Comparison of ENCODE assay signal across 13 cellular contexts in genomic region chr12:124683330-124683662, GRCh38.
DNase-seq lines count a peak whose midpoint lies in the region; ATAC-seq, FAIRE-seq and TF ChIP-seq lines count a peak whose summit lies in the region.
"Had no signal": no experiment of that assay in that cellular context is flagged by ENCODE, and none has a peak within 500 bp of the region (broad histone marks: within the 10 kb centered on the region; RNA-seq: fewer than 3 reads in every experiment).

No MANE protein-coding gene starts in this region.

- H3K4me1 ChIP-seq in RWPE2 (ENCODE audit: insufficient read depth, poor library complexity, severe bottlenecking) (peaks cover 50% of the 10 kb centered on the region), keratinocyte (ENCODE audit: control insufficient read depth, extremely low read depth, insufficient read depth, low read length) (peaks cover 65% of the 10 kb centered on the region), smooth muscle cell (ENCODE audit: low read depth) (peaks cover 41% of the 10 kb centered on the region)

- H4K20me1 ChIP-seq in keratinocyte (ENCODE audit: control insufficient read depth, extremely low read depth, insufficient read depth, low read length) (no peaks in the 10 kb centered on the region), smooth muscle cell (ENCODE audit: low read depth) (no peaks in the 10 kb centered on the region)

- H3K4me3 ChIP-seq in RWPE2 (ENCODE audit: severe bottlenecking) (no peak overlapping the region), keratinocyte (ENCODE audit: control insufficient read depth in 2 of 3, extremely low read depth in 1 of 3, insufficient read depth in 2 of 3, low read depth in 1 of 3, low read length in 3 of 3) (peak overlapping the region in 1 of 3 experiments; percentile 22), smooth muscle cell (no peak overlapping the region)

- no peaks in the 10 kb centered on the region for H3K36me3 ChIP-seq in RWPE2 (ENCODE audit: low read depth)
- no peaks in the 10 kb centered on the region for H3K36me3 ChIP-seq in keratinocyte (ENCODE audit: control insufficient read depth in 2 of 2, extremely low read depth in 1 of 2, insufficient read depth in 2 of 2, low read length in 2 of 2)
- H3K36me3 ChIP-seq in smooth muscle cell (ENCODE audit: low read depth), result no peaks in the 10 kb centered on the region

- 14% methylated on average over 8 of the region's 8 CpGs for whole genome bisulfite sequencing in smooth muscle cell (ENCODE audit: low lambda C conversion rate)

- TF ChIP-seq POLR2A in H54 (IDR thresholded peaks at IDR 0.05; ENCODE audit: low read depth, low read length), result no peak

- ATAC-seq in RWPE2 (ENCODE audit: low read depth) (peak; percentile 73), HG02571 (IDR thresholded peaks at IDR 0.05; ENCODE audit: unreplicated experiment) (no peak), HG02970 (IDR thresholded peaks at IDR 0.05; ENCODE audit: low FRiP score, unreplicated experiment) (no peak)

- peak overlapping the region; percentile 76 for H2AFZ ChIP-seq in keratinocyte (ENCODE audit: control insufficient read depth, low read length)
- no peak overlapping the region for H2AFZ ChIP-seq in smooth muscle cell (ENCODE audit: low read depth)

- H3K79me2 ChIP-seq in keratinocyte (ENCODE audit: control insufficient read depth, insufficient read depth, low read length) (no peaks in the 10 kb centered on the region), smooth muscle cell (ENCODE audit: low read depth) (no peaks in the 10 kb centered on the region)

- peak; percentile 79 for FAIRE-seq in keratinocyte (lab: Jason Lieb, UNC)
- no peak for FAIRE-seq in H54 (lab: Jason Lieb, UNC)

- H3K27me3 ChIP-seq in RWPE2 (ENCODE audit: insufficient read depth, poor library complexity, severe bottlenecking), result no peaks in the 10 kb centered on the region
- no peaks in the 10 kb centered on the region for H3K27me3 ChIP-seq in keratinocyte (ENCODE audit: control insufficient read depth, extremely low read depth, insufficient read depth, low read length)
- no peaks in the 10 kb centered on the region for H3K27me3 ChIP-seq in smooth muscle cell (ENCODE audit: low read depth)

- peaks cover 54% of the 10 kb centered on the region for H3F3A ChIP-seq in smooth muscle cell (ENCODE audit: low read depth)

- peak; percentile 90 for DNase-seq in HT-29 (ENCODE audit: low spot score)
- DNase-seq in RWPE2 (ENCODE audit: low spot score), result no peak
- DNase-seq in keratinocyte (ENCODE audit: low read depth, low spot score), result peak; percentile 52
- no peak for DNase-seq in smooth muscle cell (lab: John Stamatoyannopoulos, UW; ENCODE audit: unreplicated experiment)
- no peak for DNase-seq in NCI-H1694 (lab: John Stamatoyannopoulos, UW)
- DNase-seq in H54 (ENCODE audit: insufficient read length, low spot score), result no peak
- DNase-seq: activated CD4-positive, alpha-beta T cell treated with anti-CD3 and anti-CD28 coated beads, Interleukin-2, amount 50 U/mL, for 1 hour; activated gamma-delta T cell treated with Interleukin-2 at 50 U/mL for 16 hours; cortex of kidney; RPMI8226; stimulated activated CD8-positive, alpha-beta memory T cell treated with anti-CD3 and anti-CD28 coated beads, Interleukin-4, amount 100 ng/mL, for 48 hours had no signal

- TF ChIP-seq CTCF in RWPE2 (IDR thresholded peaks at IDR 0.05; ENCODE audit: poor library complexity, severe bottlenecking), result no peak
- TF ChIP-seq CTCF in keratinocyte (optimal IDR thresholded peaks at IDR 0.05 in 1 of 3, IDR thresholded peaks at IDR 0.05 in 1 of 3, conservative IDR thresholded peaks at IDR 0.05 in 1 of 3; ENCODE audit: extremely low read depth in 1 of 3, insufficient read depth in 2 of 3, low read length in 3 of 3), result no peak
- no peak for TF ChIP-seq CTCF in smooth muscle cell (IDR thresholded peaks at IDR 0.05; ENCODE audit: borderline replicate concordance, insufficient read depth, poor library complexity, severe bottlenecking)

- H3K27ac ChIP-seq in RWPE2 (ENCODE audit: poor library complexity, severe bottlenecking), result peak overlapping the region; percentile 91
- peak overlapping the region; percentile 62 for H3K27ac ChIP-seq in keratinocyte (ENCODE audit: control insufficient read depth, insufficient read depth, low read length)
- H3K27ac ChIP-seq in smooth muscle cell (ENCODE audit: low read depth), result peak overlapping the region; percentile 92

- H3K9me3 ChIP-seq in RWPE2 (ENCODE audit: severe bottlenecking) (no peaks in the 10 kb centered on the region), keratinocyte (ENCODE audit: control insufficient read depth, low read depth, low read length) (no peaks in the 10 kb centered on the region), smooth muscle cell (replicated peaks; ENCODE audit: low read depth) (no peaks in the 10 kb centered on the region)

- peak overlapping the region; percentile 68 for H3K9ac ChIP-seq in keratinocyte (ENCODE audit: control insufficient read depth, extremely low read depth, insufficient read depth, low read length)
- H3K9ac ChIP-seq in smooth muscle cell (ENCODE audit: low read depth), result no peak overlapping the region

- dilution Hi-C loops in keratinocyte (cut with MboI; ENCODE audit: extremely low pct_ligation_motif_present, low sequenced_read_pairs), result no loop called here

- H3K9me1 ChIP-seq in keratinocyte (ENCODE audit: control insufficient read depth, extremely low read depth, insufficient read depth, low read length), result no peaks in the 10 kb centered on the region

- H3K4me2 ChIP-seq in keratinocyte (ENCODE audit: control insufficient read depth, extremely low read depth, insufficient read depth, low read depth, low read length) (peak overlapping the region; percentile 70), smooth muscle cell (no peak overlapping the region)

Comparison
In these comparisons a context has a peak if more than half of its experiments do, and no peak if none do; other contexts are left out.
1. DNase-seq: peak in HT-29 (single experiment) and keratinocyte (single experiment); none in RWPE2 (single experiment), smooth muscle cell (single experiment), NCI-H1694 (single experiment) and H54 (single experiment).
2. Peak in every context shown above with its lines, with median percentiles within 50 percentile points of each other: H3K27ac ChIP-seq.